Comparison of ENCODE assay signal across 8 cellular contexts in genomic region chr6:10747251-10747972, GRCh38. TPM values are rescaled to one million over a fixed set of nuclear protein-coding genes. Genes with fewer than 3 reads are reported as not detected.
A peak's percentile ranks its signal among the peaks of the same experiment; 100 is the strongest.
DNase-seq lines count a peak whose midpoint lies in the region; ATAC-seq and TF ChIP-seq lines count a peak whose summit lies in the region.

TSS of gene TMEM14B (plus strand) at chr6:10747805. CDS start at chr6:10749246, 1,441 bp downstream.

- no peaks in the 10 kb centered on the region for H3K27me3 ChIP-seq in ACC112 (ENCODE audit: insufficient read depth, low read length)
- H3K27me3 ChIP-seq in WERI-Rb-1 (ENCODE audit: insufficient read depth, low read depth, severe bottlenecking) = no peaks in the 10 kb centered on the region
- no peaks in the 10 kb centered on the region for H3K27me3 ChIP-seq in mammary epithelial cell (ENCODE audit: insufficient read depth, low read length)
- no peaks in the 10 kb centered on the region for H3K27me3 ChIP-seq in iPS-20b (ENCODE audit: insufficient read depth, low read length)
- H3K27me3 ChIP-seq in smooth muscle cell (ENCODE audit: low read depth) = no peaks in the 10 kb centered on the region

- H3K9ac ChIP-seq in mammary epithelial cell (ENCODE audit: insufficient read depth, low read length) (peak within 1 kb of the TSS; percentile 95), iPS-20b (ENCODE audit: low read depth, low read length) (peak within 1 kb of the TSS; percentile 99), smooth muscle cell (ENCODE audit: low read depth) (peak within 1 kb of the TSS; percentile 88)

- H3K9me3 ChIP-seq in WERI-Rb-1 (ENCODE audit: severe bottlenecking) = no peaks in the 10 kb centered on the region
- H3K9me3 ChIP-seq in mammary epithelial cell (replicated peaks; ENCODE audit: insufficient read depth, low read length) = no peaks in the 10 kb centered on the region
- no peaks in the 10 kb centered on the region for H3K9me3 ChIP-seq in iPS-20b (ENCODE audit: insufficient read depth, low read depth, low read length)
- no peaks in the 10 kb centered on the region for H3K9me3 ChIP-seq in smooth muscle cell (replicated peaks; ENCODE audit: low read depth)

- 1% methylated on average over 10 of the region's 52 CpGs for WGBS in mammary epithelial cell (ENCODE audit: low coverage, missing lambda C conversion rate)
- whole genome bisulfite sequencing in smooth muscle cell (ENCODE audit: low lambda C conversion rate) = 5% methylated on average over 45 of the region's 52 CpGs

- no TSS peak for BruUV-seq in mammary epithelial cell (replicated peaks; lab: Mats Ljungman, UMichigan)

- CTCF ChIA-PET in mammary epithelial cell (lab: Charles Lee; ENCODE audit: low non-redundant PET) = interaction anchor here (0.5 kb wide), 1 partner anchor 168 kb away, joined by 3 read pairs; no protein-coding TSS in a partner anchor

- peak within 1 kb of the TSS; percentile 86 for H2AFZ ChIP-seq in ACC112 (ENCODE audit: low read length, unreplicated experiment)
- peak within 1 kb of the TSS; percentile 93 for H2AFZ ChIP-seq in mammary epithelial cell (ENCODE audit: low read depth, low read length)
- peak within 1 kb of the TSS; percentile 94 for H2AFZ ChIP-seq in smooth muscle cell (ENCODE audit: low read depth)

- H3K27ac ChIP-seq in ACC112 (ENCODE audit: low read depth, low read length) (peak within 1 kb of the TSS; percentile 51; the same call in 1 of the 2 replicates), WERI-Rb-1 (peak within 1 kb of the TSS; percentile 84), mammary epithelial cell (ENCODE audit: insufficient read depth, low read depth, low read length) (peak within 1 kb of the TSS; percentile 86), iPS-20b (ENCODE audit: low read length) (peak within 1 kb of the TSS; percentile 14), smooth muscle cell (ENCODE audit: low read depth) (peak within 1 kb of the TSS; percentile 54)

- H4K20me1 ChIP-seq in mammary epithelial cell (ENCODE audit: insufficient read depth, low read length) (no peaks in the 10 kb centered on the region), smooth muscle cell (ENCODE audit: low read depth) (no peaks in the 10 kb centered on the region)

- DNase-seq in NCI-H2196 treated with DMSO at 0.1 percent for 48 hours (lab: John Stamatoyannopoulos, UW; ENCODE audit: unreplicated experiment) = peak; percentile 100
- DNase-seq in WERI-Rb-1 = peak; percentile 100
- DNase-seq in mammary epithelial cell = peak; percentile 95
- peak; percentile 93 for DNase-seq in smooth muscle cell (lab: John Stamatoyannopoulos, UW; ENCODE audit: unreplicated experiment)

- in situ Hi-C loops in mammary epithelial cell (cut with MboI; ENCODE audit: low sequenced_read_pairs in 2 of 2) = no loop called here

- intact Hi-C loops in mammary epithelial cell (cut with micrococcal nuclease) = loop anchor here (1.0 kb wide), 4 partner anchors 12 to 237 kb away; partner anchors contain the start of genes C6orf52 and PAK1IP1

- H3K4me1 ChIP-seq in ACC112 (ENCODE audit: control insufficient read depth, insufficient read depth, low read length, unreplicated experiment) (peaks cover 11% of the 10 kb centered on the region), mammary epithelial cell (ENCODE audit: insufficient read depth, low read length) (peaks cover 14% of the 10 kb centered on the region), iPS-20b (ENCODE audit: insufficient read depth, low read length) (peaks cover 16% of the 10 kb centered on the region), smooth muscle cell (ENCODE audit: low read depth) (peaks cover 23% of the 10 kb centered on the region)

- peaks cover 3% of the 10 kb centered on the region for H3F3A ChIP-seq in smooth muscle cell (ENCODE audit: low read depth)

- H3K4me3 ChIP-seq in ACC112 (ENCODE audit: low read depth, low read length) (peak within 1 kb of the TSS; percentile 99), WERI-Rb-1 (ENCODE audit: low read depth, low read length) (peak within 1 kb of the TSS; percentile 94), mammary epithelial cell (replicated peaks in 1 of 3; ENCODE audit: insufficient read depth in 1 of 3, low read depth in 2 of 3, low read length in 3 of 3) (peak within 1 kb of the TSS; percentile 82 to 99 (median 84)), iPS-20b (ENCODE audit: low read length) (peak within 1 kb of the TSS; percentile 99), smooth muscle cell (peak within 1 kb of the TSS; percentile 89)

- H3K36me3 ChIP-seq in ACC112 (ENCODE audit: insufficient read depth, low read length) (0 out of 2 replicates have a peak, but pooled peaks cover 3% of the 10 kb centered on the region), WERI-Rb-1 (peaks cover 32% of the 10 kb centered on the region), mammary epithelial cell (ENCODE audit: insufficient read depth, low read length) (peaks cover 5% of the 10 kb centered on the region), iPS-20b (ENCODE audit: insufficient read depth, low read depth, low read length) (peaks cover 33% of the 10 kb centered on the region), smooth muscle cell (ENCODE audit: low read depth) (no peaks in the 10 kb centered on the region)

- ATAC-seq in GM18870 (IDR thresholded peaks at IDR 0.05; ENCODE audit: unreplicated experiment) (peak; percentile 87), HG03135 (IDR thresholded peaks at IDR 0.05; ENCODE audit: unreplicated experiment) (peak; percentile 96)

- H3K4me2 ChIP-seq in mammary epithelial cell (ENCODE audit: insufficient read depth, low read depth, low read length) (peak within 1 kb of the TSS; percentile 87), smooth muscle cell (peak within 1 kb of the TSS; percentile 95)

- dilution Hi-C loops in mammary epithelial cell (cut with HindIII; ENCODE audit: low sequenced_read_pairs) = no loop called here

- no peak for TF ChIP-seq CTCF in WERI-Rb-1 (IDR thresholded peaks at IDR 0.05; ENCODE audit: low read depth, low read length)
- TF ChIP-seq CTCF in mammary epithelial cell (conservative IDR thresholded peaks at IDR 0.05 in 1 of 2, IDR thresholded peaks at IDR 0.05 in 1 of 2; ENCODE audit: extremely low read depth in 1 of 2, insufficient read depth in 1 of 2, low read depth in 1 of 2, low read length in 2 of 2) = no peak
- TF ChIP-seq CTCF in smooth muscle cell (IDR thresholded peaks at IDR 0.05; ENCODE audit: borderline replicate concordance, insufficient read depth, poor library complexity, severe bottlenecking) = no peak

- peaks cover 33% of the 10 kb centered on the region for H3K79me2 ChIP-seq in ACC112 (ENCODE audit: control insufficient read depth, insufficient read depth, low read length, unreplicated experiment)
- H3K79me2 ChIP-seq in mammary epithelial cell (ENCODE audit: insufficient read depth, low read length) = peaks cover 43% of the 10 kb centered on the region
- peaks cover 23% of the 10 kb centered on the region for H3K79me2 ChIP-seq in smooth muscle cell (ENCODE audit: low read depth)

RNA-seq across cellular contexts. Expression of gene TMEM14B, which starts in this region (rescaled TPM):
- total RNA-seq in mammary epithelial cell = 10 to 100 TPM; 39.3 to 63.5 TPM
- polyA plus RNA-seq in mammary epithelial cell = 67.5 TPM
- 51.4 TPM for polyA minus RNA-seq in mammary epithelial cell
- total RNA-seq in smooth muscle cell = 63.7 and 72.2 TPM in 2 replicates
- 95.4 and 104 TPM in 2 replicates for polyA plus RNA-seq in smooth muscle cell

Comparison
In these comparisons a context has a peak if more than half of its experiments do, and no peak if none do; other contexts are left out.
1. Peak in every context shown above with its lines: DNase-seq, ATAC-seq, H3K4me3 ChIP-seq and H3K27ac ChIP-seq.
2. H3K27ac ChIP-seq: peak in every context shown above with its lines; median percentile 86 in mammary epithelial cell; 84 in WERI-Rb-1; 54 in smooth muscle cell; 51 in ACC112; 14 in iPS-20b.